20 cellular contexts compared by ENCODE assay signal in genomic region chr2:239098288-239098970, GRCh38.
A peak's percentile ranks its signal among the peaks of the same experiment; 100 is the strongest.
DNase-seq lines count a peak whose midpoint lies in the region; ATAC-seq lines count a peak whose summit lies in the region.
"Had no signal": no experiment of that assay in that cellular context is flagged by ENCODE, and none has a peak within 500 bp of the region (broad histone marks: within the 10 kb centered on the region; RNA-seq: fewer than 3 reads in every experiment).

No MANE protein-coding gene starts in this region.

- H3K36me3 Mint-ChIP-seq in activated T-helper 1 cell treated with anti-CD3 and anti-CD28 coated beads, Interleukin-12 subunit alpha, Interleukin-12 subunit beta, Interleukin-2, Interleukin-4 antibody, amounts not matched to agents 30 ng/mL and 10 ng/mL and 1 ng/mL, durations not matched to agents 14 hours and 24 hours and 36 hours (ENCODE audit: low read depth) = peaks cover 11% of the 10 kb centered on the region

- H3K4me2 ChIP-seq in GM23248 (ENCODE audit: unreplicated experiment) = peak overlapping the region; percentile 29
- H3K4me2 ChIP-seq: hepatocyte had no signal

- ATAC-seq in GM21528 (IDR thresholded peaks at IDR 0.05; ENCODE audit: low FRiP score, unreplicated experiment) = no peak
- no peak for ATAC-seq in aorta (ENCODE audit: low FRiP score)
- ATAC-seq: K562, sciatic nerve had no signal

- intact Hi-C loops in aorta (cut with DNase I) = no loop called here
- intact Hi-C loops in activated T-helper 1 cell treated with anti-CD3 and anti-CD28 coated beads, Interleukin-12 subunit alpha, Interleukin-12 subunit beta, Interleukin-2, Interleukin-4 antibody, amounts not matched to agents 30 ng/mL and 10 ng/mL and 1 ng/mL, durations not matched to agents 14 hours and 24 hours and 36 hours (cut with micrococcal nuclease) = no loop called here

- H3K27ac ChIP-seq in GM23248 = peak overlapping the region; percentile 59
- peak overlapping the region; percentile 35 for H3K27ac ChIP-seq in layer of hippocampus (ENCODE audit: low read depth, low read length)
- peak overlapping the region; percentile 14 for H3K27ac ChIP-seq in substantia nigra (ENCODE audit: low read depth, low read length, poor library complexity, severe bottlenecking)
- H3K27ac ChIP-seq in aorta (ENCODE audit: low read depth in 1 of 2, low read length in 2 of 2) = no peak overlapping the region
- H3K27ac ChIP-seq: hepatocyte had no signal

- H4K20me1 ChIP-seq in GM23248 (ENCODE audit: insufficient read depth) = no peaks in the 10 kb centered on the region

- no peak overlapping the region for H3K4me3 Mint-ChIP-seq in activated T-helper 1 cell treated with anti-CD3 and anti-CD28 coated beads, Interleukin-12 subunit alpha, Interleukin-12 subunit beta, Interleukin-2, Interleukin-4 antibody, amounts not matched to agents 30 ng/mL and 10 ng/mL and 1 ng/mL, durations not matched to agents 14 hours and 24 hours and 36 hours
- H3K4me3 Mint-ChIP-seq: B cell; dendritic cell treated with granulocyte-macrophage colony-stimulating factor and Interleukin-4, amounts not matched to agents 40 ng/mL and 50 ng/mL, for 4 days had no signal

- H3K9me2 ChIP-seq in GM23248 (ENCODE audit: insufficient read depth) = no peaks in the 10 kb centered on the region

- H3K9ac ChIP-seq in GM23248 = peak overlapping the region; percentile 58

- H3K27ac Mint-ChIP-seq in activated T-helper 1 cell treated with anti-CD3 and anti-CD28 coated beads, Interleukin-12 subunit alpha, Interleukin-12 subunit beta, Interleukin-2, Interleukin-4 antibody, amounts not matched to agents 30 ng/mL and 10 ng/mL and 1 ng/mL, durations not matched to agents 14 hours and 24 hours and 36 hours = no peak overlapping the region
- H3K27ac Mint-ChIP-seq: B cell; dendritic cell treated with granulocyte-macrophage colony-stimulating factor and Interleukin-4, amounts not matched to agents 40 ng/mL and 50 ng/mL, for 4 days had no signal

- peak; percentile 95 for DNase-seq in GM23248
- peak; percentile 23 for DNase-seq in cerebellar cortex (ENCODE audit: low spot score)
- peak in 17 of 49 donors; percentile 29 to 81 (median 41) for DNase-seq in substantia nigra (lab: John Stamatoyannopoulos, UW)
- no peak for DNase-seq in SK-N-DZ (ENCODE audit: low spot score)
- DNase-seq in aorta = no peak
- no peak for DNase-seq in activated T-helper 1 cell treated with anti-CD3 and anti-CD28 coated beads, Interleukin-12 subunit alpha, Interleukin-12 subunit beta, Interleukin-2, Interleukin-4 antibody, amounts not matched to agents 30 ng/mL and 10 ng/mL and 1 ng/mL, durations not matched to agents 14 hours and 24 hours and 36 hours (ENCODE audit: low spot score)
- DNase-seq: activated CD8-positive, alpha-beta memory T cell treated with anti-CD3 and anti-CD28 coated beads, Interleukin-2, amount 50 U/mL, for 4 hours; activated naive CD4-positive, alpha-beta T cell treated with Interleukin-2 at 50 U/mL for 16 hours; H7; kidney glomerular epithelial cell; NCI-H1048; NCI-H2081; NCI-H526 treated with DMSO at 0.1 percent for 48 hours had no signal

- no peaks in the 10 kb centered on the region for H3K36me3 ChIP-seq in GM23248 (ENCODE audit: low read depth)
- H3K36me3 ChIP-seq in aorta (ENCODE audit: control insufficient read depth in 1 of 2, insufficient read depth in 2 of 2, low read length in 1 of 2) = no peaks in the 10 kb centered on the region

- H3K79me2 ChIP-seq in GM23248 (ENCODE audit: insufficient read depth) = no peaks in the 10 kb centered on the region
- H3K79me2 ChIP-seq: hepatocyte had no signal

- peaks cover 5% of the 10 kb centered on the region for H3F3A ChIP-seq in GM23248 (ENCODE audit: insufficient read depth)

- WGBS in GM23248 (ENCODE audit: low coverage in 1 of 2, low lambda C conversion rate in 2 of 2, missing lambda C conversion rate in 2 of 2), 2 experiments = 20 to 21% methylated on average over 19 to 20 of the region's 20 CpGs
- WGBS in aorta, 2 donors = 80 to 88% methylated on average over 20 of the region's 20 CpGs

- H3K27me3 ChIP-seq in GM23248 (replicated peaks; ENCODE audit: insufficient read depth) (no peaks in the 10 kb centered on the region), layer of hippocampus (ENCODE audit: control insufficient read depth, insufficient read depth, low read length) (no peaks in the 10 kb centered on the region), aorta (ENCODE audit: control insufficient read depth in 1 of 2, insufficient read depth in 2 of 2, low read length in 1 of 2) (no peaks in the 10 kb centered on the region)
- H3K27me3 ChIP-seq: hepatocyte had no signal

- H3K4me1 ChIP-seq in GM23248 (ENCODE audit: insufficient read depth) (peaks cover 15% of the 10 kb centered on the region), aorta (ENCODE audit: control insufficient read depth in 1 of 2, insufficient read depth in 2 of 2, low read length in 2 of 2) (no peaks in the 10 kb centered on the region)

- no peaks in the 10 kb centered on the region for H3K9me3 Mint-ChIP-seq in activated T-helper 1 cell treated with anti-CD3 and anti-CD28 coated beads, Interleukin-12 subunit alpha, Interleukin-12 subunit beta, Interleukin-2, Interleukin-4 antibody, amounts not matched to agents 30 ng/mL and 10 ng/mL and 1 ng/mL, durations not matched to agents 14 hours and 24 hours and 36 hours
- H3K9me3 Mint-ChIP-seq: dendritic cell treated with granulocyte-macrophage colony-stimulating factor and Interleukin-4, amounts not matched to agents 40 ng/mL and 50 ng/mL, for 4 days had no signal

- no peaks in the 10 kb centered on the region for H3K4me1 Mint-ChIP-seq in activated T-helper 1 cell treated with anti-CD3 and anti-CD28 coated beads, Interleukin-12 subunit alpha, Interleukin-12 subunit beta, Interleukin-2, Interleukin-4 antibody, amounts not matched to agents 30 ng/mL and 10 ng/mL and 1 ng/mL, durations not matched to agents 14 hours and 24 hours and 36 hours (ENCODE audit: low read depth)
- H3K4me1 Mint-ChIP-seq: B cell had no signal

- H3K4me3 ChIP-seq in GM23248 (no peak overlapping the region), aorta (ENCODE audit: low read length in 2 of 2) (no peak overlapping the region)
- H3K4me3 ChIP-seq: hepatocyte, K562 had no signal

- in situ Hi-C loops in GM23248 (cut with MboI) = no loop called here

- no peaks in the 10 kb centered on the region for H3K27me3 Mint-ChIP-seq in activated T-helper 1 cell treated with anti-CD3 and anti-CD28 coated beads, Interleukin-12 subunit alpha, Interleukin-12 subunit beta, Interleukin-2, Interleukin-4 antibody, amounts not matched to agents 30 ng/mL and 10 ng/mL and 1 ng/mL, durations not matched to agents 14 hours and 24 hours and 36 hours (ENCODE audit: insufficient read depth)
- H3K27me3 Mint-ChIP-seq: B cell; dendritic cell treated with granulocyte-macrophage colony-stimulating factor and Interleukin-4, amounts not matched to agents 40 ng/mL and 50 ng/mL, for 4 days had no signal

- H3K9me3 ChIP-seq in GM23248 (ENCODE audit: low read depth) = no peaks in the 10 kb centered on the region
- no peaks in the 10 kb centered on the region for H3K9me3 ChIP-seq in aorta (ENCODE audit: control insufficient read depth, low read length)

- H2AFZ ChIP-seq in GM23248 = peak overlapping the region; percentile 2; the same call in 1 of the 2 replicates
- H2AFZ ChIP-seq: hepatocyte had no signal

Comparison
In these comparisons a context has a peak if more than half of its experiments do, and no peak if none do; other contexts are left out.
1. DNase-seq: peak in GM23248 (single experiment) and cerebellar cortex (single experiment); none in SK-N-DZ (single experiment), aorta (0 of 2) and activated T-helper 1 cell treated with anti-CD3 and anti-CD28 coated beads, Interleukin-12 subunit alpha, Interleukin-12 subunit beta, Interleukin-2, Interleukin-4 antibody, amounts not matched to agents 30 ng/mL and 10 ng/mL and 1 ng/mL, durations not matched to agents 14 hours and 24 hours and 36 hours (single experiment).
2. H3K27ac ChIP-seq: peak in GM23248 (single experiment), layer of hippocampus (single experiment) and substantia nigra (single experiment); none in aorta (0 of 2).